19 cellular contexts compared by ENCODE assay signal in the genomic region with DNA sequence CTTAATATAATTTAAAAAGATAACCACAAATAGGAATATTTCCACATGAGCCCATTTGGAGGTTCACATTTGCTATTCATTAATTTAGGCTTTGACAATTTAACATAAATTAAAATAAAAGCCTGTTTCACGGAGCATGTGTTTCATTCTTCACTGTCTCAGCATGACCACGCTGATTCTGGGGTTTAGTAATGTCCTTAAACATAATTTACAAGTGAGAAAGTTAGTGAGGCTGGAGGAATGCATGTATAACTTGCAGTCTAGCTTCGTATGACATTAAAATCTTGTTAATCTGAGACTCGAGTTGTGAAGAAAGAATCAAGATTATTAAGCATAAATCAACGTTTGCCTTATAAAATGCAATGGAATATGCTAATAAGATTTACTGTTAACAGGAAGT.
"Had no signal": no experiment of that assay in that cellular context is flagged by ENCODE, and none has a peak within 500 bp of the region (broad histone marks: within the 10 kb centered on the region; RNA-seq: fewer than 3 reads in every experiment).

No MANE protein-coding gene starts in this region.

- H3K4me3 ChIP-seq: PC-9, Peyer's patch, SJCRH30 had no signal

- H3K36me3 ChIP-seq: Peyer's patch, SJCRH30 had no signal

- H3K4me2 ChIP-seq: PC-9 had no signal

- H2AFZ ChIP-seq: PC-9 had no signal

- ATAC-seq: Right ventricle myocardium inferior had no signal

- DNase-seq: KBM-7, MV-4-11, NCI-H1048, NCI-H1105 treated with DMSO at 0.1 percent for 48 hours, NCI-H1417 treated with DMSO at 0.1 percent for 48 hours, NCI-H146, NCI-H1694 treated with DMSO at 0.1 percent for 48 hours, NCI-H2081, NCI-H2107, NCI-H2171, NCI-H226, NCI-H446, NCI-H510A, NCI-H524 treated with DMSO at 0.1 percent for 48 hours, PC-9, Peyer's patch, SHP77 treated with DMSO at 0.1 percent for 48 hours, SJCRH30 had no signal

- H3K4me1 ChIP-seq: Peyer's patch, SJCRH30 had no signal

- H3K27me3 ChIP-seq: Peyer's patch, SJCRH30 had no signal

- H3K9me3 ChIP-seq: Peyer's patch, SJCRH30 had no signal

- H3K27ac ChIP-seq: PC-9, Peyer's patch, SJCRH30 had no signal
